In the genomic region with DNA sequence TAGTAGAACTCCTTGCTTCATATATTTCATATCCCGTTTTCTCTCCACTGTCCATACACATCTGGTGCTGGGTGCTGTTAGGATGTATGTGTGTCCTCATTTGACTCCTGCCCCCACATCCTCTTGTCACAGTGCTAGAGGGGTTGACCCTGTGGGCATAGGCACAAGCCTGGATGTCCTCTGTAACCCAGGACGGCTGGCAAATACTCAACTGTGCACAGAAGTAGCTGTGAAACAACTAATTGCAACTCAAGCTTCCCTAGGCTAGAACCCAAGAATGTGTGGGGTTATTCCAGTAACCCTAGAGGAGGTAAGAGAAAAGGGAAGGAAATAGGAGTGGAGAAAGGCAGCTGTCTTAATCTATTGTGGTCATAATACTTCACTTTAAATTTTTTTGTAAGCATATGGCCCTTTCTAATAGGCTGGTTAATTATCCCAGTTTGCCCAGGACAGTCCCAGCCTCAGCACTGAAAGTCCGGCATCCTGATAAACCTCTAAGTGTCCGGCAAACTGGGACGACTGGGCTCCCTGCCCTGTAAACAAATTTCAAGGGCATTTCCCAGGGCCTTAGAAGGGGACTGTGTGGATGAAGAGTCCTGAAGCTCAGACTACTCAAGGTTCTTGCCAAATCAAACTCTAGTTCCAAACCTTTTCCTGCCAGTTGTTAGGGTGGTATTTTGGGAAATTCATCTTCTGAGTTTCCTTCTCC, we compare ENCODE assay signal across 21 cellular contexts.
"Had no signal": no experiment of that assay in that cellular context is flagged by ENCODE, and none has a peak within 500 bp of the region (broad histone marks: within the 10 kb centered on the region; RNA-seq: fewer than 3 reads in every experiment).

No MANE protein-coding gene starts in this region.

- H3K27ac ChIP-seq: cardiac muscle cell, esophagus squamous epithelium, hepatocyte, pancreas, stomach had no signal

- H3K9me3 Mint-ChIP-seq: activated naive CD8-positive, alpha-beta T cell treated with anti-CD3 and anti-CD28 coated beads, Interleukin-2, amount 10 ng/mL, durations not matched to agents 7 days and 5 days; activated T-helper 17 cell treated with anti-CD3 and anti-CD28 coated beads, Interleukin-2, amount 50 U/mL, for 72 hours; stimulated activated effector memory CD8-positive, alpha-beta T cell treated with anti-CD3 and anti-CD28 coated beads, Interleukin-12 subunit alpha, Interleukin-12 subunit beta, amount 100 ng/mL, for 72 hours; T-helper 2 cell treated with Interferon-gamma antibody and Interleukin-4, amounts not matched to agents 5 μg/mL and 100 μg/mL, for 36 hours; type B pancreatic cell had no signal

- H3K4me3 Mint-ChIP-seq: activated CD4-positive, alpha-beta T cell treated with anti-CD3 and anti-CD28 coated beads for 36 hours; activated naive CD8-positive, alpha-beta T cell treated with anti-CD3 and anti-CD28 coated beads, Interleukin-2, amount 10 ng/mL, durations not matched to agents 7 days and 5 days; activated T-helper 17 cell treated with anti-CD3 and anti-CD28 coated beads, Interleukin-2, amount 50 U/mL, for 72 hours; naive thymus-derived CD4-positive, alpha-beta T cell; stimulated activated effector memory CD8-positive, alpha-beta T cell treated with anti-CD3 and anti-CD28 coated beads, Interleukin-12 subunit alpha, Interleukin-12 subunit beta, amount 100 ng/mL, for 72 hours; T-helper 2 cell treated with Interferon-gamma antibody and Interleukin-4, amounts not matched to agents 5 μg/mL and 100 μg/mL, for 36 hours; type B pancreatic cell; WTC11 had no signal

- DNase-seq: activated CD4-positive, alpha-beta T cell treated with anti-CD3 and anti-CD28 coated beads for 36 hours; activated CD4-positive, alpha-beta T cell treated with anti-CD3 and anti-CD28 coated beads, Interleukin-2, amount 50 U/mL, for 48 hours; activated naive CD4-positive, alpha-beta T cell treated with Interleukin-2 at 50 U/mL for 16 hours; activated naive CD8-positive, alpha-beta T cell treated with anti-CD3 and anti-CD28 coated beads, Interleukin-2, amount 10 ng/mL, durations not matched to agents 7 days and 5 days; dermis blood vessel endothelial cell; effector memory CD4-positive, alpha-beta T cell; esophagus squamous epithelium; left colon; mammary epithelial cell; naive thymus-derived CD4-positive, alpha-beta T cell; pancreas; stimulated activated CD4-positive, alpha-beta T cell treated with anti-CD3 and anti-CD28 coated beads, Interleukin-4, amount 100 ng/mL, for 24 hours; stomach had no signal

- H3K27me3 Mint-ChIP-seq: type B pancreatic cell had no signal

- H3K36me3 ChIP-seq: cardiac muscle cell, esophagus squamous epithelium, pancreas, stomach had no signal

- H3K36me3 Mint-ChIP-seq: activated naive CD8-positive, alpha-beta T cell treated with anti-CD3 and anti-CD28 coated beads, Interleukin-2, amount 10 ng/mL, durations not matched to agents 7 days and 5 days; naive thymus-derived CD4-positive, alpha-beta T cell; stimulated activated effector memory CD8-positive, alpha-beta T cell treated with anti-CD3 and anti-CD28 coated beads, Interleukin-12 subunit alpha, Interleukin-12 subunit beta, amount 100 ng/mL, for 72 hours; type B pancreatic cell; WTC11 had no signal

- H3K4me3 ChIP-seq: cardiac muscle cell, esophagus squamous epithelium, hepatocyte, pancreas, stomach had no signal

- H3K4me1 ChIP-seq: esophagus squamous epithelium, pancreas, stomach had no signal

- H3K9me3 ChIP-seq: esophagus squamous epithelium, pancreas, stomach had no signal

- H3K27ac Mint-ChIP-seq: activated CD4-positive, alpha-beta T cell treated with anti-CD3 and anti-CD28 coated beads for 36 hours; activated naive CD8-positive, alpha-beta T cell treated with anti-CD3 and anti-CD28 coated beads, Interleukin-2, amount 10 ng/mL, durations not matched to agents 7 days and 5 days; activated T-helper 17 cell treated with anti-CD3 and anti-CD28 coated beads, Interleukin-2, amount 50 U/mL, for 72 hours; naive thymus-derived CD4-positive, alpha-beta T cell; stimulated activated effector memory CD8-positive, alpha-beta T cell treated with anti-CD3 and anti-CD28 coated beads, Interleukin-12 subunit alpha, Interleukin-12 subunit beta, amount 100 ng/mL, for 72 hours; T-helper 2 cell treated with Interferon-gamma antibody and Interleukin-4, amounts not matched to agents 5 μg/mL and 100 μg/mL, for 36 hours; type B pancreatic cell; WTC11 had no signal

- ATAC-seq: activated CD4-positive, alpha-beta T cell treated with anti-CD3 and anti-CD28 coated beads for 36 hours; activated T-helper 17 cell treated with anti-CD3 and anti-CD28 coated beads, Interleukin-2, amount 50 U/mL, for 72 hours; left colon; naive thymus-derived CD4-positive, alpha-beta T cell; pancreas; sciatic nerve; stimulated activated effector memory CD8-positive, alpha-beta T cell treated with anti-CD3 and anti-CD28 coated beads, Interleukin-12 subunit alpha, Interleukin-12 subunit beta, amount 100 ng/mL, for 72 hours; WTC11 had no signal

- H3K27me3 ChIP-seq: cardiac muscle cell, esophagus squamous epithelium, hepatocyte, stomach had no signal

- H3K4me1 Mint-ChIP-seq: activated CD4-positive, alpha-beta T cell treated with anti-CD3 and anti-CD28 coated beads for 36 hours; activated naive CD8-positive, alpha-beta T cell treated with anti-CD3 and anti-CD28 coated beads, Interleukin-2, amount 10 ng/mL, durations not matched to agents 7 days and 5 days; activated T-helper 17 cell treated with anti-CD3 and anti-CD28 coated beads, Interleukin-2, amount 50 U/mL, for 72 hours; naive thymus-derived CD4-positive, alpha-beta T cell; stimulated activated effector memory CD8-positive, alpha-beta T cell treated with anti-CD3 and anti-CD28 coated beads, Interleukin-12 subunit alpha, Interleukin-12 subunit beta, amount 100 ng/mL, for 72 hours had no signal
